8 cellular contexts compared by ENCODE assay signal in genomic region chr9:21813575-21814473, GRCh38. TPM values are rescaled to one million over a fixed set of nuclear protein-coding genes. Genes with fewer than 3 reads are reported as not detected.
DNase-seq lines count a peak whose midpoint lies in the region; ATAC-seq, FAIRE-seq and TF ChIP-seq lines count a peak whose summit lies in the region.

No MANE protein-coding gene starts in this region.

- FAIRE-seq in islet of Langerhans (lab: Jason Lieb, UNC) = peak; percentile 97

- TF ChIP-seq CTCF in omental fat pad (IDR thresholded peaks at IDR 0.05) = peak in 1 of 3 donors; percentile 64

- peak; percentile 89 for DNase-seq in ELR (ENCODE audit: low read depth)
- DNase-seq in NCI-H1048 (lab: John Stamatoyannopoulos, UW) = peak; percentile 67
- peak; percentile 78 for DNase-seq in SKM-1 treated with dmso at 0.1 percent for 144 hours (lab: John Stamatoyannopoulos, UW; ENCODE audit: unreplicated experiment)
- DNase-seq in brain pericyte (ENCODE audit: low read depth, low spot score) = peak; percentile 55
- DNase-seq in stimulated activated CD4-positive, alpha-beta T cell treated with anti-CD3 and anti-CD28 coated beads, TNF-alpha, amount 100 ng/mL, for 24 hours (ENCODE audit: low read depth in 3 of 3) = peak in 2 of 3 experiments; percentile 19 to 58
- DNase-seq in omental fat pad (ENCODE audit: low spot score) = no peak

- ATAC-seq in GM21786 (IDR thresholded peaks at IDR 0.05; ENCODE audit: unreplicated experiment) (peak; percentile 39), omental fat pad (ENCODE audit: low FRiP score) (no peak)

RNA-seq across cellular contexts. Expression of gene MTAP, which starts 11.4 kb away (rescaled TPM):
- 10 to 100 TPM; 22.2 to 27.0 (median 25.4) TPM for total RNA-seq in omental fat pad
